ENCODE assay signal across 24 cellular contexts in the genomic region with DNA sequence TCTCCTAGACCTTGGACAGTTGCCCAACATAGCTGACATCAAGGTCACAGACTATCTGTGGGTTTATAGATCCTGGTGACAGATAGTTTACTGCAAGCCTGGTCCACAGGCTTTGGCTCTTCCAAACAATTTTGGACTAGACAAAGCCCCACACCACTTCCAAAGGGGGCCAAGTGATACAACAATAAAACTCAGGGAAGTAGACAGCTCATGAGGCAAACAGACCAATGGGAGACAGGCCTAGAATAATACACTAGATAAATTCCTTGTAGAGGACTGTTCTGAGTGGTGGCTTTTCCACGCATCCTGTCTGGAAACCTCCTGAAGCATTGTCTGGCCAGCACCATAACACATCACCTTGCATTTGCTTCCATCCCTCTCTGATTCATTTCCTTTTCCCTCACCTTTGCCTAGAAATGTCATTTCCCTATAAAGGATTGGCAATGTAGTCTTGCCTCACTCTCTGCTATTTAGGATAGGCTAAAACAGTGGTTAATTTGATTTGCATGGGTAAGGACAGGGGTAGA.
"Had no signal": no experiment of that assay in that cellular context is flagged by ENCODE, and none has a peak within 500 bp of the region (broad histone marks: within the 10 kb centered on the region; RNA-seq: fewer than 3 reads in every experiment).

No MANE protein-coding gene starts in this region.

- DNase-seq: cortex of kidney; effector memory CD8-positive, alpha-beta T cell; erythroblast; foreskin keratinocyte; immature natural killer cell; kidney; left colon; left ventricle myocardium superior; mesendoderm; naive B cell; occipital lobe; pancreas; right cardiac atrium; stimulated activated CD4-positive, alpha-beta T cell treated with anti-CD3 and anti-CD28 coated beads, Interleukin-4, amount 100 ng/mL, for 1 hour; stimulated activated CD8-positive, alpha-beta memory T cell treated with anti-CD3 and anti-CD28 coated beads, Interleukin-4, amount 100 ng/mL, for 48 hours; stimulated activated naive CD8-positive, alpha-beta T cell treated with anti-CD3 and anti-CD28 coated beads, Interleukin-15, Interleukin-2, amounts not matched to agents 100 U/mL and 50 U/mL, for 24 hours; thyroid gland had no signal

- H3K4me1 ChIP-seq: foreskin keratinocyte, pancreas, suprapubic skin, thyroid gland had no signal

- H3K4me3 Mint-ChIP-seq: effector memory CD8-positive, alpha-beta T cell; immature natural killer cell; naive B cell; nephron; stimulated activated effector memory CD8-positive, alpha-beta T cell treated with anti-CD3 and anti-CD28 coated beads, Interleukin-12 subunit alpha, Interleukin-12 subunit beta, amount 100 ng/mL, for 72 hours; type B pancreatic cell had no signal

- FAIRE-seq: kidney, pancreas, urothelium cell line had no signal

- H3K27me3 ChIP-seq: foreskin keratinocyte, suprapubic skin, thyroid gland had no signal

- H3K36me3 Mint-ChIP-seq: immature natural killer cell; naive B cell; stimulated activated effector memory CD8-positive, alpha-beta T cell treated with anti-CD3 and anti-CD28 coated beads, Interleukin-12 subunit alpha, Interleukin-12 subunit beta, amount 100 ng/mL, for 72 hours; type B pancreatic cell had no signal

- ATAC-seq: effector memory CD8-positive, alpha-beta T cell; foreskin keratinocyte; left colon; left ventricle myocardium superior; pancreas; right cardiac atrium; stimulated activated effector memory CD8-positive, alpha-beta T cell treated with anti-CD3 and anti-CD28 coated beads, Interleukin-12 subunit alpha, Interleukin-12 subunit beta, amount 100 ng/mL, for 72 hours; stimulated activated naive CD8-positive, alpha-beta T cell treated with anti-CD3 and anti-CD28 coated beads, Interleukin-15, Interleukin-2, amounts not matched to agents 100 U/mL and 50 U/mL, for 24 hours had no signal

- H3K36me3 ChIP-seq: pancreas, suprapubic skin, thyroid gland had no signal

- H3K9me3 Mint-ChIP-seq: effector memory CD8-positive, alpha-beta T cell; naive B cell; nephron; stimulated activated effector memory CD8-positive, alpha-beta T cell treated with anti-CD3 and anti-CD28 coated beads, Interleukin-12 subunit alpha, Interleukin-12 subunit beta, amount 100 ng/mL, for 72 hours; type B pancreatic cell had no signal

- H3K27ac Mint-ChIP-seq: effector memory CD8-positive, alpha-beta T cell; immature natural killer cell; naive B cell; nephron; progenitor cell of endocrine pancreas; stimulated activated effector memory CD8-positive, alpha-beta T cell treated with anti-CD3 and anti-CD28 coated beads, Interleukin-12 subunit alpha, Interleukin-12 subunit beta, amount 100 ng/mL, for 72 hours; type B pancreatic cell had no signal

- H3K4me1 Mint-ChIP-seq: immature natural killer cell; naive B cell; nephron; stimulated activated effector memory CD8-positive, alpha-beta T cell treated with anti-CD3 and anti-CD28 coated beads, Interleukin-12 subunit alpha, Interleukin-12 subunit beta, amount 100 ng/mL, for 72 hours had no signal

- H3K27ac ChIP-seq: foreskin keratinocyte, pancreas, suprapubic skin, thyroid gland had no signal

- H3K27me3 Mint-ChIP-seq: effector memory CD8-positive, alpha-beta T cell; type B pancreatic cell had no signal

- H3K4me3 ChIP-seq: lung, pancreas, suprapubic skin, thyroid gland had no signal

- H3K9me3 ChIP-seq: pancreas, suprapubic skin, thyroid gland had no signal
